Comparison of ENCODE assay signal across 26 cellular contexts in the genomic region with DNA sequence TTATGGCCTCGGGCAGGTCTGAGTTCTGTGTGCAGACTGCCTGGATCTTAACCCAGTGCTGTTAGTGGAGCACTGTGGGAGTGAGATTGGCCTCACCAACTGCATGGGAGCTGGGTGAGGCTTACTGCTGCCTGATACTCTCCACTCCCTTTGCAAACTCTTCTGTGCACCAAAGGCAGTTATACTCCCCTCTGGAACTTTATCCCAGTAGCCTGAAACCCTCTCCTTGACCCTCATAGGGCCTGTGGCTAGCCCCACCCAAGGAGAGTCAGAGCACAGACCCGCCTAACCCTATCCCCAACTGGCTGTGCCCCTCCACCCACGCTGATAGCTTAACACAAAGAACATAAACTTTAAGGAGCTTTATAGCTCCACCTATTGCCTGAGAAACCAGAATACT. TPM values are rescaled to one million over a fixed set of nuclear protein-coding genes. Genes with fewer than 3 reads are reported as not detected.
"Had no signal": no experiment of that assay in that cellular context is flagged by ENCODE, and none has a peak within 500 bp of the region (broad histone marks: within the 10 kb centered on the region; RNA-seq: fewer than 3 reads in every experiment).

No MANE protein-coding gene starts in this region.

- H3K27ac ChIP-seq: adrenal gland, ascending aorta, brain microvascular endothelial cell, foreskin keratinocyte, left ventricle myocardium inferior, right atrium auricular region, thyroid gland had no signal

- H3K4me1 Mint-ChIP-seq: activated T-helper 17 cell treated with anti-CD3 and anti-CD28 coated beads, Interleukin-2, amount 50 U/mL, for 72 hours; immature natural killer cell; T-helper 17 cell had no signal

- H3K36me3 Mint-ChIP-seq: natural killer cell treated with Interleukin-12 subunit alpha and Interleukin-12 subunit beta and Interleukin-15 and Interleukin-18, amount 100 ng/mL, for 72 hours had no signal

- H3K4me1 ChIP-seq: adrenal gland, ascending aorta, foreskin keratinocyte, left ventricle myocardium inferior, right atrium auricular region, thyroid gland had no signal

- H3K4me3 ChIP-seq: adrenal gland, ascending aorta, left ventricle myocardium inferior, right atrium auricular region, thyroid gland had no signal

- ATAC-seq: activated T-helper 17 cell treated with anti-CD3 and anti-CD28 coated beads, Interleukin-2, amount 50 U/mL, for 72 hours; foreskin keratinocyte; natural killer cell treated with Interleukin-12 subunit alpha and Interleukin-12 subunit beta and Interleukin-15 and Interleukin-18, amount 100 ng/mL, for 72 hours; T-helper 17 cell had no signal

- H3K27me3 ChIP-seq: adrenal gland, ascending aorta, brain microvascular endothelial cell, foreskin keratinocyte, right atrium auricular region, thyroid gland had no signal

- H3K27ac Mint-ChIP-seq: activated naive CD8-positive, alpha-beta T cell; activated T-cell treated with anti-CD3 and anti-CD28 coated beads, Interleukin-2, amount 50 U/mL, for 24 hours; activated T-helper 17 cell treated with anti-CD3 and anti-CD28 coated beads, Interleukin-2, amount 50 U/mL, for 72 hours; immature natural killer cell; mesothelial cell of epicardium; natural killer cell treated with Interleukin-12 subunit alpha and Interleukin-12 subunit beta and Interleukin-15 and Interleukin-18, amount 100 ng/mL, for 72 hours; progenitor cell of endocrine pancreas; stimulated activated naive CD8-positive, alpha-beta T cell treated with anti-CD3 and anti-CD28 coated beads, Interleukin-15, Interleukin-2, amounts not matched to agents 100 ng/mL and 50 ng/mL, for 24 hours; T-helper 17 cell had no signal

- DNase-seq: activated CD8-positive, alpha-beta memory T cell treated with anti-CD3 and anti-CD28 coated beads for 24 hours; activated CD8-positive, alpha-beta memory T cell treated with anti-CD3 and anti-CD28 coated beads, Interleukin-2, amount 50 U/mL, for 4 hours; activated T-cell treated with anti-CD3 and anti-CD28 coated beads, Interleukin-2, amount 50 U/mL, for 24 hours; adrenal gland; brain microvascular endothelial cell; caudate nucleus; dermis blood vessel endothelial cell; effector CD8-positive, alpha-beta T cell; foreskin keratinocyte; immature natural killer cell; kidney glomerular epithelial cell; left ventricle myocardium inferior; stimulated activated CD4-positive, alpha-beta T cell treated with anti-CD3 and anti-CD28 coated beads, Interleukin-12 subunit alpha, Interleukin-12 subunit beta, amount 100 ng/mL, for 4 hours; stimulated activated CD4-positive, alpha-beta T cell treated with anti-CD3 and anti-CD28 coated beads, Interleukin-4, amount 100 ng/mL, for 4 hours; substantia nigra; T-helper 17 cell; thyroid gland had no signal

- H3K9me3 Mint-ChIP-seq: activated T-helper 17 cell treated with anti-CD3 and anti-CD28 coated beads, Interleukin-2, amount 50 U/mL, for 72 hours had no signal

- H3K4me3 Mint-ChIP-seq: activated naive CD8-positive, alpha-beta T cell; activated T-cell treated with anti-CD3 and anti-CD28 coated beads, Interleukin-2, amount 50 U/mL, for 24 hours; activated T-helper 17 cell treated with anti-CD3 and anti-CD28 coated beads, Interleukin-2, amount 50 U/mL, for 72 hours; immature natural killer cell; mesothelial cell of epicardium; natural killer cell treated with Interleukin-12 subunit alpha and Interleukin-12 subunit beta and Interleukin-15 and Interleukin-18, amount 100 ng/mL, for 72 hours; stimulated activated naive CD8-positive, alpha-beta T cell treated with anti-CD3 and anti-CD28 coated beads, Interleukin-15, Interleukin-2, amounts not matched to agents 100 ng/mL and 50 ng/mL, for 24 hours; T-helper 17 cell had no signal

- H3K36me3 ChIP-seq: adrenal gland, ascending aorta, brain microvascular endothelial cell, left ventricle myocardium inferior, right atrium auricular region, thyroid gland had no signal

- H3K27me3 Mint-ChIP-seq: natural killer cell treated with Interleukin-12 subunit alpha and Interleukin-12 subunit beta and Interleukin-15 and Interleukin-18, amount 100 ng/mL, for 72 hours; progenitor cell of endocrine pancreas; stimulated activated naive CD8-positive, alpha-beta T cell treated with anti-CD3 and anti-CD28 coated beads, Interleukin-15, Interleukin-2, amounts not matched to agents 100 ng/mL and 50 ng/mL, for 24 hours had no signal

- FAIRE-seq: urothelium cell line had no signal

- H3K9me3 ChIP-seq: adrenal gland, ascending aorta, right atrium auricular region, thyroid gland had no signal

RNA-seq across cellular contexts. Expression of gene PKIB, which starts 41.3 kb away (rescaled TPM):
- total RNA-seq: ascending aorta; dermis blood vessel endothelial cell; natural killer cell treated with Interleukin-12 subunit alpha and Interleukin-12 subunit beta and Interleukin-15 and Interleukin-18, amount 100 ng/mL, for 72 hours; right atrium auricular region had no signal
